In the genomic region with DNA sequence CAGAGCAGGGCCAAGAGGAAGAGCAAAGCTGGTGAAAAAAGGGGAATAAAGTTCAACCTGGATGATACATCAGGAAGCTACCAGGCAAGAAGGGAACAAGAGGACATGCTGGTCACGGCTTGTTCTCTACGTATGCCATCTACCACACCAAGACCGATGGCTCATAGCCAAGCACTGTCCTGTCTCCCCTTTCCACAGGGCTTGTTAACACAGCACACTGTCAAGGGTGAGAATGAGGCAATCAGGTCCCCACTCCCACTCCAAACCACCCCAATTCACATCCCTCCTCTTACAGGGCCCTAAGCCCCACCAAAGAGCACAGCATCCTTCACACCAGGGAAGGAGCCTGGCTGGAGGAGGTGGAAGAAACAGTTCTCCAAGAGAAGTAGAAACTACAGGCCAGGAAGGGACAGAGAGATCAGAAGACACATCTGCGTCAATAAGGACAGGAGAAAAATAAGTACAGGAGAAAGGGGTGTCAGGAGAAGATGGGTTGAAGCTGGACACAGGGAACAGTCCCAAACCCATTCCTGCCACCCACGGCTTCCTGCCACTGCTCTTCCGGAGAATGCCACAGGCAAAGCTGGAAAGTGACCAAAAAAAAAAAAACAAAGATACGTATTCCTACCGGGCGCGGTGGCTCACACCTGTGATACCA, we compare ENCODE assay signal across 1 cellular context.
TF ChIP-seq lines count a peak whose summit lies in the region.

No MANE protein-coding gene starts in this region.

TF ChIP-seq in endothelial cell of umbilical vein, 7 proteins besides CTCF, POLR2A, EP300 and RAD21:
- TF ChIP-seq JUN (IDR thresholded peaks at IDR 0.05; ENCODE audit: borderline replicate concordance, insufficient read depth, insufficient read length, low read depth) = no peak
- no peak for TF ChIP-seq GATA2 (IDR thresholded peaks at IDR 0.05; ENCODE audit: insufficient read depth, insufficient read length, low read depth, low read length)
- no peak for TF ChIP-seq POLR2AphosphoS5 (IDR thresholded peaks at IDR 0.05; ENCODE audit: insufficient read depth, low read depth, low read length)
- no peak for TF ChIP-seq MYC (IDR thresholded peaks at IDR 0.05; ENCODE audit: low read depth, low read length)
- TF ChIP-seq, protein P1, sequence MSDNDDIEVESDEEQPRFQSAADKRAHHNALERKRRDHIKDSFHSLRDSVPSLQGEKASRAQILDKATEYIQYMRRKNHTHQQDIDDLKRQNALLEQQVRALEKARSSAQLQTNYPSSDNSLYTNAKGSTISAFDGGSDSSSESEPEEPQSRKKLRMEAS (IDR thresholded peaks at IDR 0.05; ENCODE audit: insufficient read depth, insufficient read length) = no peak
- no peak for TF ChIP-seq FOS (IDR thresholded peaks at IDR 0.05; ENCODE audit: borderline replicate concordance, insufficient read depth, low read length)
- no peak for TF ChIP-seq EZH2 (IDR thresholded peaks at IDR 0.05; ENCODE audit: borderline replicate concordance, low read depth, low read length, severe bottlenecking)
